22 cellular contexts compared by ENCODE assay signal in genomic region chr1:6630027-6630426, GRCh38.
"Had no signal": no experiment of that assay in that cellular context is flagged by ENCODE, and none has a peak within 500 bp of the region (broad histone marks: within the 10 kb centered on the region; RNA-seq: fewer than 3 reads in every experiment).

No MANE protein-coding gene starts in this region.

- H3K27me3 Mint-ChIP-seq: activated B cell treated with CpG ODN at 0.5 μM for 24 hours; activated CD4-positive, alpha-beta memory T cell treated with anti-CD3 and anti-CD28 coated beads, Interleukin-2, amount 10 ng/mL, durations not matched to agents 7 days and 5 days; activated CD4-positive, alpha-beta T cell treated with anti-CD3 and anti-CD28 coated beads for 36 hours had no signal

- H3K27me3 ChIP-seq: brain microvascular endothelial cell, cardiac muscle cell, Peyer's patch, SJSA1 had no signal

- H3K4me3 Mint-ChIP-seq: activated B cell treated with CpG ODN at 0.5 μM for 24 hours; activated CD4-positive, alpha-beta memory T cell treated with anti-CD3 and anti-CD28 coated beads, Interleukin-2, amount 10 ng/mL, durations not matched to agents 7 days and 5 days; activated CD4-positive, alpha-beta T cell treated with anti-CD3 and anti-CD28 coated beads for 36 hours had no signal

- H3K27ac Mint-ChIP-seq: activated B cell treated with CpG ODN at 0.5 μM for 24 hours; activated CD4-positive, alpha-beta memory T cell treated with anti-CD3 and anti-CD28 coated beads, Interleukin-2, amount 10 ng/mL, durations not matched to agents 7 days and 5 days; activated CD4-positive, alpha-beta T cell treated with anti-CD3 and anti-CD28 coated beads for 36 hours had no signal

- H3K4me3 ChIP-seq: cardiac muscle cell, Peyer's patch, SJSA1 had no signal

- DNase-seq: activated B cell treated with CpG ODN at 0.5 μM for 24 hours; activated CD4-positive, alpha-beta memory T cell treated with anti-CD3 and anti-CD28 coated beads, Interleukin-2, amount 10 ng/mL, durations not matched to agents 7 days and 5 days; activated CD4-positive, alpha-beta T cell treated with anti-CD3 and anti-CD28 coated beads for 36 hours; activated CD4-positive, alpha-beta T cell treated with anti-CD3 and anti-CD28 coated beads, Interleukin-2, amount 50 U/mL, for 1 hour; activated effector memory CD4-positive, alpha-beta T cell treated with anti-CD3 and anti-CD28 coated beads, Interleukin-2, amount 50 U/mL, for 16 hours; activated naive CD4-positive, alpha-beta T cell treated with Interleukin-2 at 50 U/mL for 16 hours; activated T-cell treated with anti-CD3 and anti-CD28 coated beads for 4 hours; amygdala; brain microvascular endothelial cell; KG1; NCI-H1048; NCI-H146; NCI-H187 treated with DMSO at 0.1 percent for 48 hours; NCI-H2081 treated with DMSO at 0.1 percent for 48 hours; NCI-H446; NCI-H524; Peyer's patch; SHP77; SW 1271 had no signal

- ATAC-seq: activated CD4-positive, alpha-beta T cell treated with anti-CD3 and anti-CD28 coated beads for 36 hours; SK-N-SH treated with all-trans-retinoic acid at 6 μM for 48 hours had no signal

- H3K9me3 Mint-ChIP-seq: activated B cell treated with CpG ODN at 0.5 μM for 24 hours; activated CD4-positive, alpha-beta memory T cell treated with anti-CD3 and anti-CD28 coated beads, Interleukin-2, amount 10 ng/mL, durations not matched to agents 7 days and 5 days had no signal

- H3K9me3 ChIP-seq: Peyer's patch, SJSA1 had no signal

- H3K27ac ChIP-seq: brain microvascular endothelial cell, cardiac muscle cell, Peyer's patch, SJSA1 had no signal
